In genomic region chr5:74833537-74834266, GRCh38 we compare ENCODE assay signal across 27 cellular contexts. TPM values are rescaled to one million over a fixed set of nuclear protein-coding genes. Genes with fewer than 3 reads are reported as not detected.
DNase-seq lines count a peak whose midpoint lies in the region; ATAC-seq and TF ChIP-seq lines count a peak whose summit lies in the region.
"Had no signal": no experiment of that assay in that cellular context is flagged by ENCODE, and none has a peak within 500 bp of the region (broad histone marks: within the 10 kb centered on the region; RNA-seq: fewer than 3 reads in every experiment).

No MANE protein-coding gene starts in this region.

- no peaks in the 10 kb centered on the region for H3K27me3 Mint-ChIP-seq in H9 (ENCODE audit: low read depth)
- no peaks in the 10 kb centered on the region for H3K27me3 Mint-ChIP-seq in activated naive CD8-positive, alpha-beta T cell treated with anti-CD3 and anti-CD28 coated beads, Interleukin-2, amount 50 U/mL, for 24 hours
- H3K27me3 Mint-ChIP-seq: T-cell had no signal

- TF ChIP-seq CTCF in H9 (conservative IDR thresholded peaks at IDR 0.05): no peak
- no peak for TF ChIP-seq CTCF in suprapubic skin (IDR thresholded peaks at IDR 0.05)

- H3K4me2 ChIP-seq in H9 (ENCODE audit: insufficient read depth, insufficient read length, low read length): no peak overlapping the region

- H4K5ac ChIP-seq in H9 (ENCODE audit: insufficient read length, low read depth, low read length): no peak overlapping the region

- H3K4me1 ChIP-seq in H9 (ENCODE audit: insufficient read depth, low read length): peaks cover 7% of the 10 kb centered on the region; the same call in 1 of the 2 replicates
- H3K4me1 ChIP-seq in suprapubic skin: no peaks in the 10 kb centered on the region
- H3K4me1 ChIP-seq: esophagus muscularis mucosa, parathyroid adenoma, stomach had no signal

- ATAC-seq in left colon: peak; percentile 97
- no peak for ATAC-seq in activated naive CD8-positive, alpha-beta T cell treated with anti-CD3 and anti-CD28 coated beads, Interleukin-2, amount 50 U/mL, for 24 hours
- ATAC-seq: activated CD8-positive, alpha-beta T cell treated with anti-CD3 and anti-CD28 coated beads, Interleukin-2, amount 10 ng/mL, durations not matched to agents 7 days and 5 days; CD8-positive, alpha-beta T cell; sciatic nerve; T-cell had no signal

- H3K27ac ChIP-seq in H9 (ENCODE audit: insufficient read length, low read depth, low read length): no peak overlapping the region
- peak overlapping the region; percentile 17 for H3K27ac ChIP-seq in suprapubic skin
- H3K27ac ChIP-seq: brain microvascular endothelial cell, esophagus muscularis mucosa, parathyroid adenoma, stomach had no signal

- no peak overlapping the region for H3K4me3 Mint-ChIP-seq in H9
- no peak overlapping the region for H3K4me3 Mint-ChIP-seq in activated naive CD8-positive, alpha-beta T cell treated with anti-CD3 and anti-CD28 coated beads, Interleukin-2, amount 50 U/mL, for 24 hours
- H3K4me3 Mint-ChIP-seq: activated CD8-positive, alpha-beta T cell treated with anti-CD3 and anti-CD28 coated beads, Interleukin-2, amount 10 ng/mL, durations not matched to agents 7 days and 5 days; CD8-positive, alpha-beta T cell; nephron progenitor cell; T-cell had no signal

- no peak overlapping the region for H2AFZ ChIP-seq in H9 (ENCODE audit: low read length)
- H2AFZ ChIP-seq: parathyroid adenoma had no signal

- H4K20me1 ChIP-seq in H9 (ENCODE audit: control insufficient read depth, insufficient read depth, insufficient read length): no peaks in the 10 kb centered on the region

- H3K4me3 ChIP-seq in suprapubic skin: no peak overlapping the region
- H3K4me3 ChIP-seq: esophagus muscularis mucosa, stomach had no signal

- H3K9me3 ChIP-seq in H9 (ENCODE audit: control insufficient read depth, low read depth, low read length) (no peaks in the 10 kb centered on the region), suprapubic skin (no peaks in the 10 kb centered on the region)
- H3K9me3 ChIP-seq: esophagus muscularis mucosa, stomach had no signal

- no peak overlapping the region for H2BK12ac ChIP-seq in H9 (ENCODE audit: insufficient read length, low read depth, low read length)

- no peak overlapping the region for H3K56ac ChIP-seq in H9 (ENCODE audit: insufficient read length, low read depth, low read length)

- no peaks in the 10 kb centered on the region for H3K36me3 ChIP-seq in suprapubic skin
- H3K36me3 ChIP-seq: brain microvascular endothelial cell, esophagus muscularis mucosa, stomach had no signal

- no peaks in the 10 kb centered on the region for H3K27me3 ChIP-seq in H9 (ENCODE audit: insufficient read depth, low read length)
- H3K27me3 ChIP-seq in suprapubic skin: no peaks in the 10 kb centered on the region
- H3K27me3 ChIP-seq: brain microvascular endothelial cell, esophagus muscularis mucosa, stomach had no signal

- no CpG with 5 or more reads among the region's 3 CpGs for WGBS in H9 (ENCODE audit: extremely low coverage, insufficient read length, low lambda C conversion rate)
- 89% methylated on average over 3 of the region's 3 CpGs for WGBS in suprapubic skin

- H3K23ac ChIP-seq in H9 (ENCODE audit: insufficient read length, low read depth, low read length): no peak overlapping the region

- H2BK5ac ChIP-seq in H9 (ENCODE audit: insufficient read length, low read length): no peak overlapping the region

- no peak overlapping the region for H3T11ph ChIP-seq in H9 (ENCODE audit: low read length)

- no peak overlapping the region for H2BK120ac ChIP-seq in H9 (ENCODE audit: low read depth, low read length, poor library complexity, severe bottlenecking)

- no peaks in the 10 kb centered on the region for H3K9me3 Mint-ChIP-seq in H9
- no peaks in the 10 kb centered on the region for H3K9me3 Mint-ChIP-seq in activated naive CD8-positive, alpha-beta T cell treated with anti-CD3 and anti-CD28 coated beads, Interleukin-2, amount 50 U/mL, for 24 hours
- H3K9me3 Mint-ChIP-seq: CD8-positive, alpha-beta T cell; nephron progenitor cell; T-cell had no signal

- intact Hi-C loops in left colon (cut with DNase I, micrococcal nuclease): no loop called here

- H3K4ac ChIP-seq in H9 (ENCODE audit: low read depth, low read length): no peak overlapping the region

- peaks cover 33 to 82% (median 47%) of the 10 kb centered on the region in 3 experiments; a peak in 6 of 7 replicates for H3K36me3 Mint-ChIP-seq in H9 (ENCODE audit: insufficient read depth in 1 of 3, low read depth in 3 of 3)
- H3K36me3 Mint-ChIP-seq in activated naive CD8-positive, alpha-beta T cell treated with anti-CD3 and anti-CD28 coated beads, Interleukin-2, amount 50 U/mL, for 24 hours (ENCODE audit: low read depth): peaks cover 24% of the 10 kb centered on the region

- no peak overlapping the region for H2BK20ac ChIP-seq in H9 (ENCODE audit: low read depth, low read length, poor library complexity, severe bottlenecking)

- peaks cover 4% of the 10 kb centered on the region for H3K79me1 ChIP-seq in H9 (ENCODE audit: insufficient read depth, low read depth, low read length, poor library complexity, severe bottlenecking)

- H2BK15ac ChIP-seq in H9 (ENCODE audit: low read depth, low read length): no peak overlapping the region

- no peaks in the 10 kb centered on the region for H3K23me2 ChIP-seq in H9 (ENCODE audit: insufficient read length, low read depth, low read length, poor library complexity, severe bottlenecking)

- H3K14ac ChIP-seq in H9 (ENCODE audit: insufficient read depth, low read length): no peak overlapping the region

- no peak for DNase-seq in H9
- DNase-seq in NCI-H69 (lab: John Stamatoyannopoulos, UW): peak; percentile 23
- DNase-seq in left colon: peak; percentile 27 to 67
- DNase-seq in suprapubic skin (ENCODE audit: low spot score in 2 of 2): no peak
- DNase-seq in iPS-NIHi11 (ENCODE audit: low spot score): no peak
- DNase-seq in superior temporal gyrus (ENCODE audit: extremely low spot score): no peak
- no peak for DNase-seq in activated naive CD8-positive, alpha-beta T cell treated with anti-CD3 and anti-CD28 coated beads, Interleukin-2, amount 50 U/mL, for 24 hours
- DNase-seq: activated CD4-positive, alpha-beta T cell treated with anti-CD3 and anti-CD28 coated beads for 1 hour; activated CD8-positive, alpha-beta T cell treated with anti-CD3 and anti-CD28 coated beads, Interleukin-2, amount 10 ng/mL, durations not matched to agents 7 days and 5 days; activated gamma-delta T cell; brain microvascular endothelial cell; CD8-positive, alpha-beta T cell; DMS79; effector memory CD4-positive, alpha-beta T cell; foreskin melanocyte; GOT3; hippocampal formation; IMR-90; NCI-H1105 treated with DMSO at 0.1 percent for 48 hours; NCI-H2029 treated with DMSO at 0.1 percent for 48 hours; NCI-H446; nephron progenitor cell; stomach; T-cell had no signal

- TF ChIP-seq POLR2A in suprapubic skin (IDR thresholded peaks at IDR 0.05): no peak

- peaks cover 20 to 22% of the 10 kb centered on the region in 2 experiments for H3K4me1 Mint-ChIP-seq in H9
- H3K4me1 Mint-ChIP-seq in activated naive CD8-positive, alpha-beta T cell treated with anti-CD3 and anti-CD28 coated beads, Interleukin-2, amount 50 U/mL, for 24 hours: peaks cover 5% of the 10 kb centered on the region
- H3K4me1 Mint-ChIP-seq: nephron progenitor cell had no signal

- H3K79me2 ChIP-seq in H9 (ENCODE audit: insufficient read depth, low read length): peaks cover 3% of the 10 kb centered on the region; the same call in 1 of the 2 replicates
- H3K79me2 ChIP-seq: parathyroid adenoma had no signal

- H3K18ac ChIP-seq in H9 (ENCODE audit: insufficient read length, low read depth, low read length): no peak overlapping the region

- peak overlapping the region in 2 of 3 experiments; percentile 17 to 72; a peak in 2 of 7 replicates for H3K27ac Mint-ChIP-seq in H9
- H3K27ac Mint-ChIP-seq in activated naive CD8-positive, alpha-beta T cell treated with anti-CD3 and anti-CD28 coated beads, Interleukin-2, amount 50 U/mL, for 24 hours: no peak overlapping the region
- H3K27ac Mint-ChIP-seq: activated CD8-positive, alpha-beta T cell treated with anti-CD3 and anti-CD28 coated beads, Interleukin-2, amount 10 ng/mL, durations not matched to agents 7 days and 5 days; CD8-positive, alpha-beta T cell; nephron progenitor cell; T-cell had no signal

- no peak for TF ChIP-seq EP300 in suprapubic skin (IDR thresholded peaks at IDR 0.05)

- H2AK5ac ChIP-seq in H9 (ENCODE audit: insufficient read length, low read length): no peak overlapping the region

- H3K9ac ChIP-seq in H9 (ENCODE audit: extremely low read depth, insufficient read length, low read length): no peak overlapping the region
- H3K9ac ChIP-seq: parathyroid adenoma had no signal

- H4K91ac ChIP-seq in H9 (ENCODE audit: insufficient read length, low read depth, low read length): no peak overlapping the region

- H4K8ac ChIP-seq in H9 (replicated peaks; ENCODE audit: insufficient read length, low read depth, low read length): no peak overlapping the region

RNA-seq across cellular contexts. Expression of gene FAM169A, which starts 32.5 kb away (rescaled TPM):
- total RNA-seq in H9 (2021) (63.1 and 67.7 TPM in 2 replicates), left colon (1 to 10 TPM; 3.9 to 5.9 TPM), suprapubic skin (1 to 10 TPM in 1 of 4 donors, under 1 TPM in 3; 0.15 to 3.1 (median 0.83) TPM)

Comparison
In these comparisons a context has a peak if more than half of its experiments do, and no peak if none do; other contexts are left out.
1. DNase-seq: peak in NCI-H69 (single experiment) and left colon (2 of 2); none in H9 (single experiment), suprapubic skin (0 of 2), iPS-NIHi11 (single experiment), superior temporal gyrus (single experiment) and activated naive CD8-positive, alpha-beta T cell treated with anti-CD3 and anti-CD28 coated beads, Interleukin-2, amount 50 U/mL, for 24 hours (single experiment).